ENCODE assay signal across 10 cellular contexts in genomic region chr12:121858662-121859572, GRCh38. TPM values are rescaled to one million over a fixed set of nuclear protein-coding genes. Genes with fewer than 3 reads are reported as not detected.
DNase-seq lines count a peak whose midpoint lies in the region; ATAC-seq, FAIRE-seq and TF ChIP-seq lines count a peak whose summit lies in the region.
"Had no signal": no experiment of that assay in that cellular context is flagged by ENCODE, and none has a peak within 500 bp of the region (broad histone marks: within the 10 kb centered on the region; RNA-seq: fewer than 3 reads in every experiment).

HPD (minus strand) TSS chr12:121858859; CDS start chr12:121858823, 36 bp downstream.

- DNase-seq in AG08395 (ENCODE audit: low spot score), result peak; percentile 88
- peak; percentile 59 for DNase-seq in RCC 7860 (ENCODE audit: low spot score)
- DNase-seq in fibroblast of pulmonary artery (ENCODE audit: low read depth), result peak; percentile 88
- DNase-seq in neural crest cell (ENCODE audit: low read depth, low spot score), result no peak
- DNase-seq in activated naive CD4-positive, alpha-beta T cell (lab: John Stamatoyannopoulos, UW), result no peak
- DNase-seq: activated B cell treated with CpG ODN at 0.5 μM for 24 hours had no signal

- peaks cover 34% of the 10 kb centered on the region for H3K4me1 Mint-ChIP-seq in neural crest cell

- no peaks in the 10 kb centered on the region for H3K9me3 Mint-ChIP-seq in neural crest cell
- H3K9me3 Mint-ChIP-seq: activated B cell treated with CpG ODN at 0.5 μM for 24 hours had no signal

- ATAC-seq in GM21737 (IDR thresholded peaks at IDR 0.05; ENCODE audit: unreplicated experiment), result no peak
- no peak for ATAC-seq in HG03097 (IDR thresholded peaks at IDR 0.05; ENCODE audit: low FRiP score, unreplicated experiment)
- ATAC-seq in GM19455 (IDR thresholded peaks at IDR 0.05; ENCODE audit: unreplicated experiment), result no peak

- no peaks in the 10 kb centered on the region for H3K27me3 Mint-ChIP-seq in neural crest cell (ENCODE audit: low read depth)
- H3K27me3 Mint-ChIP-seq: activated B cell treated with CpG ODN at 0.5 μM for 24 hours had no signal

- no peak within 1 kb of the TSS for H3K4me3 Mint-ChIP-seq in neural crest cell
- H3K4me3 Mint-ChIP-seq: activated B cell treated with CpG ODN at 0.5 μM for 24 hours had no signal

- H3K27ac Mint-ChIP-seq in neural crest cell (ENCODE audit: unreplicated experiment), result peak within 1 kb of the TSS; percentile 97
- H3K27ac Mint-ChIP-seq: activated B cell treated with CpG ODN at 0.5 μM for 24 hours had no signal

- TF ChIP-seq CTCF in fibroblast of pulmonary artery (IDR thresholded peaks at IDR 0.05; ENCODE audit: low read length, missing control alignments) (no peak), neural crest cell (conservative IDR thresholded peaks at IDR 0.05) (no peak)

- no peak within 1 kb of the TSS for H3K4me3 ChIP-seq in fibroblast of pulmonary artery (replicated peaks; ENCODE audit: low read depth, low read length)

- no peaks in the 10 kb centered on the region for H3K36me3 Mint-ChIP-seq in neural crest cell (ENCODE audit: low read depth)

- FAIRE-seq in RCC 7860 (lab: Jason Lieb, UNC), result peak; percentile 46

RNA-seq across cellular contexts. Expression of gene HPD, which starts in this region (rescaled TPM):
- total RNA-seq in neural crest cell, result 0.21 TPM in 1 of 2 replicates, not detected in the other
- total RNA-seq: activated B cell treated with CpG ODN at 0.5 μM for 24 hours, temporal lobe had no signal

Comparison
In these comparisons a context has a peak if more than half of its experiments do, and no peak if none do; other contexts are left out.
1. DNase-seq: peak in AG08395 (single experiment), RCC 7860 (single experiment) and fibroblast of pulmonary artery (single experiment); none in neural crest cell (single experiment) and activated naive CD4-positive, alpha-beta T cell (0 of 4).